21 cellular contexts compared by ENCODE assay signal in the genomic region with DNA sequence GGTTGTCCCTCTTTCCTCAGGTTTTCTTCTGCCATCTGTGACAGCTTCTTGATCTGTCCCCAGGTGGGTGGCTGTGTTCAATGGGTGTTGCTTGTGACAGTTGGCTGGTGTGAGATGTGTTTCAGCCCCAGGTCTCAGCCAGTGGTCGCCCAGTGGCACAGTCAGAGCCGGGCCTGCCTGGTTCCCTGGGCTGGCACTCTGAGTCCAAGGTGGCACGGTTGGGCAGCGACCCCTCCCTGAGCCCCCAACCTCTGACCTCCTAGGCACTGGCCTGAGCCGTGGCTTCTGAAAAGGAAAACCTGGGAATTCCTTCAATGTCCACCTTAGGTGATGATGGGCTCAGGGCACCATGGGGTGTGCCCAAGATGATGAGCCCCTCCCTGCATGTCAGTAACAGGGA. TPM values are rescaled to one million over a fixed set of nuclear protein-coding genes. Genes with fewer than 3 reads are reported as not detected.
"Had no signal": no experiment of that assay in that cellular context is flagged by ENCODE, and none has a peak within 500 bp of the region (broad histone marks: within the 10 kb centered on the region; RNA-seq: fewer than 3 reads in every experiment).

No MANE protein-coding gene starts in this region.

- H3K36me3 ChIP-seq: brain microvascular endothelial cell had no signal

- DNase-seq: activated CD4-positive, alpha-beta T cell treated with anti-CD3 and anti-CD28 coated beads for 1 hour; activated CD4-positive, alpha-beta T cell treated with anti-CD3 and anti-CD28 coated beads, Interleukin-2, amount 50 U/mL, for 4 hours; activated naive CD8-positive, alpha-beta T cell treated with anti-CD3 and anti-CD28 coated beads for 36 hours; activated T-cell treated with anti-CD3 and anti-CD28 coated beads for 4 hours; brain microvascular endothelial cell; cerebellar nuclear complex; effector memory CD4-positive, alpha-beta T cell; foreskin keratinocyte; glutamatergic neuron; hypothalamus; retina; SK-N-SH; stimulated activated naive CD8-positive, alpha-beta T cell treated with anti-CD3 and anti-CD28 coated beads, Interleukin-15, Interleukin-2, amounts not matched to agents 100 U/mL and 50 U/mL, for 24 hours; T1000; trophoblast cell had no signal

- H3K27ac ChIP-seq: brain microvascular endothelial cell, foreskin keratinocyte, parathyroid adenoma had no signal

- H3K4me1 ChIP-seq: foreskin keratinocyte, parathyroid adenoma had no signal

- H3K27me3 ChIP-seq: foreskin keratinocyte had no signal

- H3K9me3 Mint-ChIP-seq: activated naive CD8-positive, alpha-beta T cell treated with anti-CD3 and anti-CD28 coated beads for 36 hours; dendritic cell treated with granulocyte-macrophage colony-stimulating factor and Interleukin-4, amounts not matched to agents 40 ng/mL and 50 ng/mL, for 4 days; naive thymus-derived CD4-positive, alpha-beta T cell; T-cell had no signal

- H3K36me3 Mint-ChIP-seq: activated naive CD8-positive, alpha-beta T cell treated with anti-CD3 and anti-CD28 coated beads for 36 hours; naive thymus-derived CD4-positive, alpha-beta T cell; T-cell had no signal

- H3K4me3 Mint-ChIP-seq: activated naive CD8-positive, alpha-beta T cell treated with anti-CD3 and anti-CD28 coated beads for 36 hours; dendritic cell treated with granulocyte-macrophage colony-stimulating factor and Interleukin-4, amounts not matched to agents 40 ng/mL and 50 ng/mL, for 4 days; naive thymus-derived CD4-positive, alpha-beta T cell; T-cell had no signal

- H3K9me3 ChIP-seq: SK-N-SH had no signal

- H3K4me1 Mint-ChIP-seq: activated naive CD8-positive, alpha-beta T cell treated with anti-CD3 and anti-CD28 coated beads for 36 hours; naive thymus-derived CD4-positive, alpha-beta T cell; T-cell had no signal

- H3K27ac Mint-ChIP-seq: activated naive CD8-positive, alpha-beta T cell treated with anti-CD3 and anti-CD28 coated beads for 36 hours; dendritic cell treated with granulocyte-macrophage colony-stimulating factor and Interleukin-4, amounts not matched to agents 40 ng/mL and 50 ng/mL, for 4 days; naive thymus-derived CD4-positive, alpha-beta T cell; T-cell had no signal

RNA-seq across cellular contexts. Expression of a gene that starts 14.0 kb away (rescaled TPM):
- total RNA-seq: activated naive CD8-positive, alpha-beta T cell treated with anti-CD3 and anti-CD28 coated beads for 36 hours; lung microvascular endothelial cell; mononuclear cell had no signal
